36 cellular contexts compared by ENCODE assay signal in genomic region chr16:80519189-80519588, GRCh38. TPM values are rescaled to one million over a fixed set of nuclear protein-coding genes. Genes with fewer than 3 reads are reported as not detected.
DNase-seq lines count a peak whose midpoint lies in the region; ATAC-seq and TF ChIP-seq lines count a peak whose summit lies in the region.
"Had no signal": no experiment of that assay in that cellular context is flagged by ENCODE, and none has a peak within 500 bp of the region (broad histone marks: within the 10 kb centered on the region; RNA-seq: fewer than 3 reads in every experiment).

No MANE protein-coding gene starts in this region.

- H4K20me1 ChIP-seq in MM.1S (ENCODE audit: insufficient read depth, low read length) (no peaks in the 10 kb centered on the region), neural progenitor cell (ENCODE audit: low read depth) (no peaks in the 10 kb centered on the region)

- H3K4me1 Mint-ChIP-seq in activated naive CD4-positive, alpha-beta T cell treated with anti-CD3 and anti-CD28 coated beads, Interleukin-2, amount 50 U/mL, for 24 hours: peaks cover 19% of the 10 kb centered on the region
- peaks cover 21% of the 10 kb centered on the region for H3K4me1 Mint-ChIP-seq in activated naive CD8-positive, alpha-beta T cell treated with anti-CD3 and anti-CD28 coated beads for 36 hours
- H3K4me1 Mint-ChIP-seq in neural progenitor cell: peaks cover 18% of the 10 kb centered on the region
- H3K4me1 Mint-ChIP-seq: neural crest cell had no signal

- no peaks in the 10 kb centered on the region for H3K9me2 ChIP-seq in MM.1S (replicated peaks; ENCODE audit: insufficient read depth, low read length)

- H3K4me3 Mint-ChIP-seq in activated naive CD4-positive, alpha-beta T cell treated with anti-CD3 and anti-CD28 coated beads, Interleukin-2, amount 50 U/mL, for 24 hours: peak overlapping the region; percentile 40
- H3K4me3 Mint-ChIP-seq in activated naive CD8-positive, alpha-beta T cell treated with anti-CD3 and anti-CD28 coated beads for 36 hours: no peak overlapping the region
- peak overlapping the region; percentile 29 for H3K4me3 Mint-ChIP-seq in neural progenitor cell
- H3K4me3 Mint-ChIP-seq: neural crest cell; stimulated activated naive B cell treated with anti-CD40 and anti-IgM and Interleukin-4, amounts not matched to agents 10 μg/mL and 1 μg/mL and 100 μg/mL, for 72 hours; type B pancreatic cell had no signal

- H3K79me2 ChIP-seq in MM.1S (ENCODE audit: low read length): no peaks in the 10 kb centered on the region
- no peaks in the 10 kb centered on the region for H3K79me2 ChIP-seq in neural progenitor cell (ENCODE audit: low read depth)

- H3K36me3 ChIP-seq in MM.1S (replicated peaks; ENCODE audit: insufficient read depth, low read length) (no peaks in the 10 kb centered on the region), neural progenitor cell (no peaks in the 10 kb centered on the region)
- H3K36me3 ChIP-seq: BE2C, cardiac muscle cell, colonic mucosa, pancreas, WERI-Rb-1 had no signal

- H2AFZ ChIP-seq in MM.1S (ENCODE audit: low read length): peak overlapping the region; percentile 52
- H2AFZ ChIP-seq in neural progenitor cell (replicated peaks): no peak overlapping the region

- peaks cover 9% of the 10 kb centered on the region; the same call in 1 of the 2 replicates for H3K4me1 ChIP-seq in MM.1S (ENCODE audit: low read length)
- H3K4me1 ChIP-seq in neural progenitor cell: no peaks in the 10 kb centered on the region
- H3K4me1 ChIP-seq: BE2C, colonic mucosa, pancreas had no signal

- no peak for TF ChIP-seq CTCF in MM.1S (IDR thresholded peaks at IDR 0.05; ENCODE audit: low read length)
- no peak for TF ChIP-seq CTCF in neural progenitor cell (IDR thresholded peaks at IDR 0.05)

- no peak overlapping the region for H3K27ac Mint-ChIP-seq in activated naive CD4-positive, alpha-beta T cell treated with anti-CD3 and anti-CD28 coated beads, Interleukin-2, amount 50 U/mL, for 24 hours
- peak overlapping the region; percentile 46 for H3K27ac Mint-ChIP-seq in activated naive CD8-positive, alpha-beta T cell treated with anti-CD3 and anti-CD28 coated beads for 36 hours
- H3K27ac Mint-ChIP-seq in neural progenitor cell: peak overlapping the region; percentile 80
- H3K27ac Mint-ChIP-seq: stimulated activated naive B cell treated with anti-CD40 and anti-IgM and Interleukin-4, amounts not matched to agents 10 μg/mL and 1 μg/mL and 100 μg/mL, for 72 hours; type B pancreatic cell had no signal

- no peak for ATAC-seq in HG02798 (IDR thresholded peaks at IDR 0.05; ENCODE audit: poor library complexity, unreplicated experiment)
- ATAC-seq: HepG2, left cardiac atrium, Panc1 had no signal

- peak overlapping the region; percentile 54 for H3K9ac ChIP-seq in MM.1S (ENCODE audit: low read length)
- no peak overlapping the region for H3K9ac ChIP-seq in neural progenitor cell

- H3F3A ChIP-seq in MM.1S (ENCODE audit: insufficient read depth, low read length) (peaks cover 9% of the 10 kb centered on the region; the same call in 1 of the 2 replicates), neural progenitor cell (ENCODE audit: low read depth) (no peaks in the 10 kb centered on the region)

- DNase-seq in activated naive CD4-positive, alpha-beta T cell treated with Interleukin-2 at 50 U/mL for 16 hours: no peak
- peak; percentile 36 for DNase-seq in MM.1S
- no peak for DNase-seq in activated naive CD8-positive, alpha-beta T cell treated with anti-CD3 and anti-CD28 coated beads for 36 hours
- no peak for DNase-seq in neural progenitor cell (ENCODE audit: low spot score)
- no peak for DNase-seq in DMS53 (lab: John Stamatoyannopoulos, UW)
- no peak for DNase-seq in activated effector memory CD4-positive, alpha-beta T cell treated with Interleukin-2 at 50 U/mL for 16 hours
- DNase-seq: aorta; BE2C; colonic mucosa; DMS79 treated with DMSO at 0.1 percent for 48 hours; effector CD4-positive, alpha-beta T cell; GDM1; HCEC 1CT; hippocampal formation; Kasumi-1; left cardiac atrium; MV-4-11; NCI-H146; NCI-H2107; NCI-H748 treated with DMSO at 0.1 percent for 48 hours; pancreas; retina; SHP77; stimulated activated naive B cell treated with anti-CD40 and anti-IgM and Interleukin-4, amounts not matched to agents 10 μg/mL and 1 μg/mL and 100 μg/mL, for 72 hours; substantia nigra; T1000; WERI-Rb-1 had no signal

- H3K9me3 Mint-ChIP-seq in activated naive CD4-positive, alpha-beta T cell treated with anti-CD3 and anti-CD28 coated beads, Interleukin-2, amount 50 U/mL, for 24 hours: no peaks in the 10 kb centered on the region
- H3K9me3 Mint-ChIP-seq in activated naive CD8-positive, alpha-beta T cell treated with anti-CD3 and anti-CD28 coated beads for 36 hours: no peaks in the 10 kb centered on the region
- H3K9me3 Mint-ChIP-seq in neural progenitor cell: peaks cover 2% of the 10 kb centered on the region
- H3K9me3 Mint-ChIP-seq: neural crest cell; stimulated activated naive B cell treated with anti-CD40 and anti-IgM and Interleukin-4, amounts not matched to agents 10 μg/mL and 1 μg/mL and 100 μg/mL, for 72 hours; type B pancreatic cell had no signal

- H3K36me3 Mint-ChIP-seq in activated naive CD4-positive, alpha-beta T cell treated with anti-CD3 and anti-CD28 coated beads, Interleukin-2, amount 50 U/mL, for 24 hours: no peaks in the 10 kb centered on the region
- H3K36me3 Mint-ChIP-seq in activated naive CD8-positive, alpha-beta T cell treated with anti-CD3 and anti-CD28 coated beads for 36 hours: no peaks in the 10 kb centered on the region
- H3K36me3 Mint-ChIP-seq in neural progenitor cell: no peaks in the 10 kb centered on the region
- H3K36me3 Mint-ChIP-seq: stimulated activated naive B cell treated with anti-CD40 and anti-IgM and Interleukin-4, amounts not matched to agents 10 μg/mL and 1 μg/mL and 100 μg/mL, for 72 hours; type B pancreatic cell had no signal

- no peaks in the 10 kb centered on the region for H3K9me3 ChIP-seq in MM.1S (replicated peaks; ENCODE audit: insufficient read depth, low read length)
- H3K9me3 ChIP-seq in neural progenitor cell (ENCODE audit: low read depth): no peaks in the 10 kb centered on the region
- H3K9me3 ChIP-seq: BE2C, colonic mucosa, pancreas had no signal

- H3K4me2 ChIP-seq in MM.1S (ENCODE audit: low read depth, low read length) (peak overlapping the region; percentile 68), neural progenitor cell (no peak overlapping the region)

- peaks cover 2% of the 10 kb centered on the region for H3K27me3 Mint-ChIP-seq in activated naive CD4-positive, alpha-beta T cell treated with anti-CD3 and anti-CD28 coated beads, Interleukin-2, amount 50 U/mL, for 24 hours
- no peaks in the 10 kb centered on the region for H3K27me3 Mint-ChIP-seq in activated naive CD8-positive, alpha-beta T cell treated with anti-CD3 and anti-CD28 coated beads for 36 hours
- H3K27me3 Mint-ChIP-seq in neural progenitor cell (ENCODE audit: insufficient read depth, low read depth): peaks cover 3% of the 10 kb centered on the region

- H3K4me3 ChIP-seq in MM.1S (ENCODE audit: low read length): peak overlapping the region; percentile 46
- H3K4me3 ChIP-seq in neural progenitor cell: no peak overlapping the region
- H3K4me3 ChIP-seq: cardiac muscle cell, colonic mucosa, pancreas, skin epidermis had no signal

- peak overlapping the region; percentile 84 for H3K27ac ChIP-seq in MM.1S (ENCODE audit: low read length)
- no peak overlapping the region for H3K27ac ChIP-seq in neural progenitor cell
- H3K27ac ChIP-seq: cardiac muscle cell, colonic mucosa, pancreas, skin epidermis, WERI-Rb-1 had no signal

- H3K27me3 ChIP-seq in MM.1S (replicated peaks; ENCODE audit: insufficient read depth, low read length): no peaks in the 10 kb centered on the region
- no peaks in the 10 kb centered on the region for H3K27me3 ChIP-seq in neural progenitor cell
- H3K27me3 ChIP-seq: BE2C, cardiac muscle cell, colonic mucosa had no signal

RNA-seq across cellular contexts. Expression of gene DYNLRB2, which starts 21.6 kb away (rescaled TPM):
- total RNA-seq in activated naive CD8-positive, alpha-beta T cell treated with anti-CD3 and anti-CD28 coated beads for 36 hours: under 1 TPM in 1 of 2 experiments, not detected in 1; 0.50 TPM
- total RNA-seq in neural progenitor cell (ENCODE audit: low replicate concordance): not detected in 2 replicates
- total RNA-seq: aorta, cardiac muscle cell, colonic mucosa, epithelial cell of proximal tubule, HepG2, left cardiac atrium, neural crest cell had no signal
